In genomic region chr3:16379838-16380237, GRCh38 we compare ENCODE assay signal across 14 cellular contexts.
A peak's percentile ranks its signal among the peaks of the same experiment; 100 is the strongest.
DNase-seq lines count a peak whose midpoint lies in the region; ATAC-seq and TF ChIP-seq lines count a peak whose summit lies in the region.
"Had no signal": no experiment of that assay in that cellular context is flagged by ENCODE, and none has a peak within 500 bp of the region (broad histone marks: within the 10 kb centered on the region; RNA-seq: fewer than 3 reads in every experiment).

No MANE protein-coding gene starts in this region.

- peaks cover 35 to 86% (median 72%) of the 10 kb centered on the region in 4 donors for H3K4me1 Mint-ChIP-seq in naive thymus-derived CD8-positive, alpha-beta T cell

- H3K27me3 ChIP-seq in OCI-LY1 (ENCODE audit: insufficient read depth, low read length) (no peaks in the 10 kb centered on the region), gastrocnemius medialis (no peaks in the 10 kb centered on the region)
- H3K27me3 ChIP-seq: left lung had no signal

- peak overlapping the region; percentile 97 for H3K27ac ChIP-seq in OCI-LY1 (ENCODE audit: low read depth, low read length, poor library complexity, severe bottlenecking)
- no peak overlapping the region for H3K27ac ChIP-seq in gastrocnemius medialis
- H3K27ac ChIP-seq: left lung, psoas muscle had no signal

- peak overlapping the region; percentile 30; the same call in 1 of the 2 replicates for H3K4me2 ChIP-seq in OCI-LY1 (ENCODE audit: low read length)

- H3K4me1 ChIP-seq in OCI-LY1 (ENCODE audit: insufficient read depth, low read length, severe bottlenecking) (peaks cover 96% of the 10 kb centered on the region), gastrocnemius medialis (peaks cover 14 to 19% of the 10 kb centered on the region in 2 donors)

- no peak for DNase-seq in naive thymus-derived CD8-positive, alpha-beta T cell
- DNase-seq in HUDEP-2 (lab: John Stamatoyannopoulos, UW; ENCODE audit: unreplicated experiment in 76 of 76) (no peak), gastrocnemius medialis (no peak), dermis blood vessel endothelial cell (no peak)
- DNase-seq: activated CD4-positive, alpha-beta T cell treated with anti-CD3 and anti-CD28 coated beads, Interleukin-2, amount 50 U/mL, for 1 hour; activated effector memory CD4-positive, alpha-beta T cell treated with anti-CD3 and anti-CD28 coated beads, Interleukin-2, amount 50 U/mL, for 16 hours; C1 segment of cervical spinal cord; left lung; NCI-H774; psoas muscle had no signal

- H3K36me3 ChIP-seq in OCI-LY1 (ENCODE audit: insufficient read depth, low read length) (peaks cover 91% of the 10 kb centered on the region), gastrocnemius medialis (peaks cover 0 to 7% of the 10 kb centered on the region in 2 donors)

- H3K79me2 ChIP-seq in OCI-LY1 (ENCODE audit: insufficient read depth, low read length) = peaks cover 23% of the 10 kb centered on the region

- H4K20me1 ChIP-seq in OCI-LY1 (ENCODE audit: insufficient read depth, low read length) = no peaks in the 10 kb centered on the region

- H3K36me3 Mint-ChIP-seq in naive thymus-derived CD8-positive, alpha-beta T cell = peaks cover 3 to 22% (median 3%) of the 10 kb centered on the region in 3 donors

- H3K9ac ChIP-seq in OCI-LY1 (ENCODE audit: low read length) = peak overlapping the region; percentile 59; the same call in 1 of the 2 replicates

- TF ChIP-seq CTCF in OCI-LY1 (IDR thresholded peaks at IDR 0.05; ENCODE audit: low read length) (no peak), gastrocnemius medialis (IDR thresholded peaks at IDR 0.05 in 4 of 5, conservative IDR thresholded peaks at IDR 0.05 in 1 of 5) (no peak)

- no peaks in the 10 kb centered on the region for H3K27me3 Mint-ChIP-seq in naive thymus-derived CD8-positive, alpha-beta T cell

- peak overlapping the region; percentile 4 for H3K4me3 ChIP-seq in OCI-LY1 (ENCODE audit: low read depth, low read length, poor library complexity, severe bottlenecking)
- H3K4me3 ChIP-seq in gastrocnemius medialis = no peak overlapping the region
- H3K4me3 ChIP-seq: left lung, psoas muscle had no signal

- no peaks in the 10 kb centered on the region for H3K9me3 ChIP-seq in OCI-LY1 (ENCODE audit: low read length)
- no peaks in the 10 kb centered on the region for H3K9me3 ChIP-seq in gastrocnemius medialis
- H3K9me3 ChIP-seq: left lung, psoas muscle had no signal

- POLR2A ChIA-PET in naive thymus-derived CD8-positive, alpha-beta T cell (lab: Charles Lee) = interaction anchor here (0.5 to 1.4 kb wide), 2 partner anchors 20 to 136 kb away, joined by 3 to 5 read pairs; no protein-coding TSS in a partner anchor

- H3F3A ChIP-seq in OCI-LY1 (ENCODE audit: insufficient read depth, low read length) = peaks cover 19% of the 10 kb centered on the region

- ATAC-seq in GM18502 (IDR thresholded peaks at IDR 0.05; ENCODE audit: poor library complexity, unreplicated experiment) (peak; percentile 14), GM19395 (IDR thresholded peaks at IDR 0.05; ENCODE audit: unreplicated experiment) (peak; percentile 29), gastrocnemius medialis (no peak)
- no peak for ATAC-seq in naive thymus-derived CD8-positive, alpha-beta T cell
- ATAC-seq: left lung, psoas muscle had no signal

- peak overlapping the region in 7 of 10 donors; percentile 24 to 93 (median 68) for H3K27ac Mint-ChIP-seq in naive thymus-derived CD8-positive, alpha-beta T cell
- H3K27ac Mint-ChIP-seq: brain had no signal

- in situ Hi-C loops in gastrocnemius medialis (cut with MboI; ENCODE audit: low sequenced_read_pairs in 4 of 4) = loop anchor here in 1 of 4 donors (10.0 kb wide), 1 partner anchor 65 kb away; no protein-coding TSS in a partner anchor

- H3K9me3 Mint-ChIP-seq in naive thymus-derived CD8-positive, alpha-beta T cell = peaks cover 0 to 5% (median 0%) of the 10 kb centered on the region in 9 donors

- intact Hi-C loops in gastrocnemius medialis (cut with DNase I; ENCODE audit: low total_unique reads) = no loop called here

- no peak for TF ChIP-seq POLR2A in gastrocnemius medialis (IDR thresholded peaks at IDR 0.05)

- no peak overlapping the region for H2AFZ ChIP-seq in OCI-LY1 (ENCODE audit: low read length)

- H3K9me2 ChIP-seq in OCI-LY1 (ENCODE audit: low read depth, low read length) = no peaks in the 10 kb centered on the region

- peak overlapping the region in 1 of 10 donors; percentile 5 for H3K4me3 Mint-ChIP-seq in naive thymus-derived CD8-positive, alpha-beta T cell
- H3K4me3 Mint-ChIP-seq: brain had no signal

Comparison
In these comparisons a context has a peak if more than half of its experiments do, and no peak if none do; other contexts are left out.
1. ATAC-seq: peak in GM18502 (single experiment) and GM19395 (single experiment); none in naive thymus-derived CD8-positive, alpha-beta T cell (0 of 2) and gastrocnemius medialis (0 of 2).